Comparison of ENCODE assay signal across 24 cellular contexts in genomic region chr3:31942446-31942845, GRCh38. TPM values are rescaled to one million over a fixed set of nuclear protein-coding genes. Genes with fewer than 3 reads are reported as not detected.
"Had no signal": no experiment of that assay in that cellular context is flagged by ENCODE, and none has a peak within 500 bp of the region (broad histone marks: within the 10 kb centered on the region; RNA-seq: fewer than 3 reads in every experiment).

No MANE protein-coding gene starts in this region.

- H3K4me1 Mint-ChIP-seq: natural killer cell had no signal

- H3K36me3 ChIP-seq: gastrocnemius medialis, left ventricle myocardium inferior, stomach, tibial artery had no signal

- H3K4me3 ChIP-seq: gastrocnemius medialis, left ventricle myocardium inferior, lung, skin epidermis, stomach, tibial artery had no signal

- H3K4me3 Mint-ChIP-seq: activated CD8-positive, alpha-beta T cell treated with anti-CD3 and anti-CD28 coated beads for 36 hours; activated naive CD8-positive, alpha-beta T cell; natural killer cell had no signal

- H3K9me3 ChIP-seq: gastrocnemius medialis, left ventricle myocardium inferior, stomach, tibial artery had no signal

- H3K27ac Mint-ChIP-seq: activated CD8-positive, alpha-beta T cell treated with anti-CD3 and anti-CD28 coated beads for 36 hours; activated naive CD8-positive, alpha-beta T cell; natural killer cell; progenitor cell of endocrine pancreas had no signal

- H3K27me3 Mint-ChIP-seq: activated CD8-positive, alpha-beta T cell treated with anti-CD3 and anti-CD28 coated beads for 36 hours; activated naive CD8-positive, alpha-beta T cell; stimulated activated naive B cell treated with anti-CD40 and anti-IgM and Interleukin-4, amounts not matched to agents 10 μg/mL and 1 μg/mL and 100 μg/mL, for 72 hours had no signal

- H3K27me3 ChIP-seq: gastrocnemius medialis, stomach, tibial artery had no signal

- DNase-seq: activated CD4-positive, alpha-beta T cell treated with anti-CD3 and anti-CD28 coated beads, Interleukin-2, amount 50 U/mL, for 1 hour; activated CD8-positive, alpha-beta T cell treated with anti-CD3 and anti-CD28 coated beads for 36 hours; activated naive CD4-positive, alpha-beta T cell treated with Interleukin-2 at 50 U/mL for 16 hours; activated T-cell treated with anti-CD3 and anti-CD28 coated beads, Interleukin-2, amount 50 U/mL, for 48 hours; anterior cingulate cortex; dermis blood vessel endothelial cell; effector CD4-positive, alpha-beta T cell; erythroblast; gastrocnemius medialis; glutamatergic neuron; left ventricle myocardium inferior; mesendoderm; natural killer cell; stimulated activated CD4-positive, alpha-beta T cell treated with anti-CD3 and anti-CD28 coated beads, Interleukin-4, amount 100 ng/mL, for 24 hours; stimulated activated CD8-positive, alpha-beta memory T cell treated with anti-CD3 and anti-CD28 coated beads, Interleukin-4, amount 100 ng/mL, for 48 hours; stimulated activated naive B cell treated with anti-CD40 and anti-IgM and Interleukin-4, amounts not matched to agents 10 μg/mL and 1 μg/mL and 100 μg/mL, for 72 hours; stomach; T-helper 2 cell; tibial artery had no signal

- H3K36me3 Mint-ChIP-seq: activated naive CD8-positive, alpha-beta T cell; natural killer cell had no signal

- ATAC-seq: activated CD8-positive, alpha-beta T cell treated with anti-CD3 and anti-CD28 coated beads for 36 hours; gastrocnemius medialis; natural killer cell; sciatic nerve; stimulated activated naive B cell treated with anti-CD40 and anti-IgM and Interleukin-4, amounts not matched to agents 10 μg/mL and 1 μg/mL and 100 μg/mL, for 72 hours had no signal

- H3K27ac ChIP-seq: gastrocnemius medialis, left ventricle myocardium inferior, skin epidermis, tibial artery had no signal

RNA-seq across cellular contexts. Expression of gene ZNF860, which starts 39.1 kb away (rescaled TPM):
- total RNA-seq: activated CD8-positive, alpha-beta T cell treated with anti-CD3 and anti-CD28 coated beads for 36 hours had no signal
